ENCODE assay signal across 21 cellular contexts in genomic region chr12:2992724-2993123, GRCh38. TPM values are rescaled to one million over a fixed set of nuclear protein-coding genes. Genes with fewer than 3 reads are reported as not detected.
DNase-seq lines count a peak whose midpoint lies in the region; ATAC-seq and TF ChIP-seq lines count a peak whose summit lies in the region.
"Had no signal": no experiment of that assay in that cellular context is flagged by ENCODE, and none has a peak within 500 bp of the region (broad histone marks: within the 10 kb centered on the region; RNA-seq: fewer than 3 reads in every experiment).

No MANE protein-coding gene starts in this region.

- H3K4me3 Mint-ChIP-seq in endothelial cell (ENCODE audit: unreplicated experiment) (no peak overlapping the region), neural crest cell (no peak overlapping the region), type B pancreatic cell (no peak overlapping the region)
- H3K4me3 Mint-ChIP-seq in activated T-cell treated with anti-CD3 and anti-CD28 coated beads, Interleukin-2, amount 50 U/mL, for 24 hours = no peak overlapping the region
- H3K4me3 Mint-ChIP-seq: CD14-positive monocyte; CD4-positive, alpha-beta memory T cell had no signal

- no peaks in the 10 kb centered on the region for H3K9me3 ChIP-seq in skeletal muscle tissue (ENCODE audit: control insufficient read depth in 3 of 3, low read length in 3 of 3)
- H3K9me3 ChIP-seq: BE2C had no signal

- H3K36me3 Mint-ChIP-seq in endothelial cell (ENCODE audit: low read depth, unreplicated experiment) = peaks cover 39% of the 10 kb centered on the region
- H3K36me3 Mint-ChIP-seq in neural crest cell (ENCODE audit: low read depth) = peaks cover 10% of the 10 kb centered on the region
- no peaks in the 10 kb centered on the region for H3K36me3 Mint-ChIP-seq in activated T-cell treated with anti-CD3 and anti-CD28 coated beads, Interleukin-2, amount 50 U/mL, for 24 hours (ENCODE audit: low read depth)
- peaks cover 6% of the 10 kb centered on the region for H3K36me3 Mint-ChIP-seq in type B pancreatic cell
- H3K36me3 Mint-ChIP-seq: CD14-positive monocyte; CD4-positive, alpha-beta memory T cell had no signal

- H3K27me3 Mint-ChIP-seq in endothelial cell (ENCODE audit: unreplicated experiment) (peaks cover 2% of the 10 kb centered on the region), neural crest cell (ENCODE audit: low read depth) (no peaks in the 10 kb centered on the region), type B pancreatic cell (no peaks in the 10 kb centered on the region)
- H3K27me3 Mint-ChIP-seq in activated T-cell treated with anti-CD3 and anti-CD28 coated beads, Interleukin-2, amount 50 U/mL, for 24 hours = peaks cover 3% of the 10 kb centered on the region

- peaks cover 4% of the 10 kb centered on the region for H3K4me1 Mint-ChIP-seq in endothelial cell (ENCODE audit: unreplicated experiment)
- peaks cover 4% of the 10 kb centered on the region for H3K4me1 Mint-ChIP-seq in neural crest cell
- H3K4me1 Mint-ChIP-seq in activated T-cell treated with anti-CD3 and anti-CD28 coated beads, Interleukin-2, amount 50 U/mL, for 24 hours (ENCODE audit: low read depth) = no peaks in the 10 kb centered on the region
- no peaks in the 10 kb centered on the region for H3K4me1 Mint-ChIP-seq in type B pancreatic cell (ENCODE audit: unreplicated experiment)
- H3K4me1 Mint-ChIP-seq: CD14-positive monocyte; CD4-positive, alpha-beta memory T cell had no signal

- ATAC-seq in HG03039 (IDR thresholded peaks at IDR 0.05; ENCODE audit: unreplicated experiment) = no peak
- ATAC-seq: A549 had no signal

- peaks cover 5% of the 10 kb centered on the region for H3K9me3 Mint-ChIP-seq in endothelial cell (ENCODE audit: unreplicated experiment)
- H3K9me3 Mint-ChIP-seq in neural crest cell = peaks cover 4% of the 10 kb centered on the region
- peaks cover 8% of the 10 kb centered on the region for H3K9me3 Mint-ChIP-seq in activated T-cell treated with anti-CD3 and anti-CD28 coated beads, Interleukin-2, amount 50 U/mL, for 24 hours
- H3K9me3 Mint-ChIP-seq in type B pancreatic cell = no peaks in the 10 kb centered on the region

- DNase-seq in RWPE1 (ENCODE audit: low spot score) (no peak), endothelial cell (ENCODE audit: low spot score) (no peak), neural crest cell (ENCODE audit: low read depth, low spot score) (no peak), NCI-H748 (lab: John Stamatoyannopoulos, UW; ENCODE audit: unreplicated experiment) (no peak), type B pancreatic cell (ENCODE audit: extremely low spot score, unreplicated experiment) (no peak)
- DNase-seq in activated T-cell treated with anti-CD3 and anti-CD28 coated beads, Interleukin-2, amount 50 U/mL, for 24 hours = no peak
- DNase-seq: 8988T; ACHN; AML-193; BE2C; Caco-2; CD4-positive, alpha-beta memory T cell; DMS153; DND-41; GOT3; HCEC 1CT had no signal

- peak overlapping the region; percentile 24 to 76 (median 66) for H3K9ac ChIP-seq in skeletal muscle tissue (ENCODE audit: low read depth in 1 of 3, low read length in 3 of 3)
- H3K9ac ChIP-seq: BLaER1 treated with 17β-estradiol and CSF1 and Interleukin-3, amounts not matched to agents 10 nM and 100 nM had no signal

- H3K4me1 ChIP-seq in skeletal muscle tissue (ENCODE audit: control insufficient read depth in 3 of 3, insufficient read depth in 3 of 3, low read length in 3 of 3) = peaks cover 19 to 49% (median 38%) of the 10 kb centered on the region in 3 donors
- H3K4me1 ChIP-seq: A549, BE2C, Caco-2 had no signal

- CTCF ChIA-PET in RWPE1 (lab: Yijun Ruan, JAX) = no interaction called here

- no peaks in the 10 kb centered on the region for H3K27me3 ChIP-seq in skeletal muscle tissue (ENCODE audit: control insufficient read depth in 3 of 3, insufficient read depth in 3 of 3, low read length in 3 of 3)
- H3K27me3 ChIP-seq: BE2C; BLaER1 treated with 17β-estradiol and CSF1 and Interleukin-3, amounts not matched to agents 10 nM and 100 nM had no signal

- peak overlapping the region in 1 of 3 donors; percentile 3 for H3K4me3 ChIP-seq in skeletal muscle tissue (ENCODE audit: low read length in 3 of 3)
- H3K4me3 ChIP-seq: A549; BLaER1 treated with 17β-estradiol and CSF1 and Interleukin-3, amounts not matched to agents 10 nM and 100 nM had no signal

- POLR2A ChIA-PET in RWPE1 (lab: Yijun Ruan, JAX; ENCODE audit: low non-redundant PET) = no interaction called here

- H3K27ac ChIP-seq in RWPE1 (peak overlapping the region; percentile 63; the same call in 1 of the 2 replicates), skeletal muscle tissue (ENCODE audit: low read depth, low read length) (peak overlapping the region; percentile 92)
- H3K27ac ChIP-seq: A549; BLaER1 treated with 17β-estradiol and CSF1 and Interleukin-3, amounts not matched to agents 10 nM and 100 nM had no signal

- H3K27ac Mint-ChIP-seq in endothelial cell (ENCODE audit: unreplicated experiment) (peak overlapping the region; percentile 70), neural crest cell (ENCODE audit: unreplicated experiment) (peak overlapping the region; percentile 84), type B pancreatic cell (no peak overlapping the region)
- no peak overlapping the region for H3K27ac Mint-ChIP-seq in activated T-cell treated with anti-CD3 and anti-CD28 coated beads, Interleukin-2, amount 50 U/mL, for 24 hours
- H3K27ac Mint-ChIP-seq: CD14-positive monocyte; CD4-positive, alpha-beta memory T cell had no signal

- TF ChIP-seq CTCF in RWPE1 (conservative IDR thresholded peaks at IDR 0.05; ENCODE audit: low read depth) (no peak), endothelial cell (IDR thresholded peaks at IDR 0.05; ENCODE audit: unreplicated experiment) (no peak), neural crest cell (conservative IDR thresholded peaks at IDR 0.05) (no peak), type B pancreatic cell (conservative IDR thresholded peaks at IDR 0.05) (no peak)

- peaks cover 6 to 20% (median 11%) of the 10 kb centered on the region in 3 donors for H3K36me3 ChIP-seq in skeletal muscle tissue (ENCODE audit: control insufficient read depth in 3 of 3, insufficient read depth in 3 of 3, low read length in 3 of 3)
- H3K36me3 ChIP-seq: BE2C had no signal

RNA-seq across cellular contexts. Expression of gene TEAD4, which starts 33.5 kb away (rescaled TPM):
- total RNA-seq in endothelial cell (ENCODE audit: unreplicated experiment) (120 TPM), neural crest cell (28.6 and 30.9 TPM in 2 replicates), skeletal muscle tissue (30.3 TPM), type B pancreatic cell (ENCODE audit: low replicate concordance) (10.8 and 21.6 TPM in 2 replicates)
- total RNA-seq: CD4-positive, alpha-beta memory T cell had no signal

Comparison
In these comparisons a context has a peak if more than half of its experiments do, and no peak if none do; other contexts are left out.
1. H3K27ac Mint-ChIP-seq: peak in endothelial cell (single experiment) and neural crest cell (single experiment); none in activated T-cell treated with anti-CD3 and anti-CD28 coated beads, Interleukin-2, amount 50 U/mL, for 24 hours (single experiment) and type B pancreatic cell (single experiment).